ENCODE assay signal across 24 cellular contexts in the genomic region with DNA sequence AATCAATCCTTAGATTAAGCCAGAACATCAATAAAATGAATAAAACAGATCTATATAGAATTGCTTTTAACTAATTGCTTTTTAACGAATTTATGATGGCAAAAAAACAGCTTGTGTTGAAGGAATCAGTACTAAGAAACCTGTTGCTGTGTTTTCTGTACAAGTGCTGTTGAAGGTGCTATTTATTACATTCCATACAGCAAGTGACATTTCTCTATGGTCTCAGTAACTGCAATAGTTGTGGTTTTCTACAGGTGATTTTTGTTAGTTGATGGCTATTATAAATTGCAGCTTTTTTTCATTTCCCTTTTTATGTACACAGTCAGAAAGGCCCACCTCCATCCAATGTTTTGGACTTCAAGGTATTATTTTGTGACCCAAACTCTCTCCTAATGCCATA.
"Had no signal": no experiment of that assay in that cellular context is flagged by ENCODE, and none has a peak within 500 bp of the region (broad histone marks: within the 10 kb centered on the region; RNA-seq: fewer than 3 reads in every experiment).

No MANE protein-coding gene starts in this region.

- FAIRE-seq: astrocyte, RCC 7860 had no signal

- ATAC-seq: activated CD8-positive, alpha-beta T cell treated with anti-CD3 and anti-CD28 coated beads, Interleukin-2, amount 10 ng/mL, durations not matched to agents 7 days and 5 days; PC-3; T-helper 17 cell; WTC11 had no signal

- DNase-seq: activated CD4-positive, alpha-beta T cell treated with anti-CD3 and anti-CD28 coated beads for 48 hours; activated CD4-positive, alpha-beta T cell treated with anti-CD3 and anti-CD28 coated beads, Interleukin-2, amount 50 U/mL, for 4 hours; activated CD4-positive, CD25-positive, alpha-beta regulatory T cell treated with anti-CD3 and anti-CD28 coated beads, Interleukin-2, amount 50 U/mL, for 72 hours; activated CD8-positive, alpha-beta memory T cell treated with anti-CD3 and anti-CD28 coated beads, Interleukin-2, amount 50 U/mL, for 48 hours; activated CD8-positive, alpha-beta T cell treated with anti-CD3 and anti-CD28 coated beads, Interleukin-2, amount 10 ng/mL, durations not matched to agents 7 days and 5 days; activated effector memory CD4-positive, alpha-beta T cell treated with anti-CD3 and anti-CD28 coated beads, Interleukin-2, amount 50 U/mL, for 16 hours; activated naive CD4-positive, alpha-beta T cell treated with Interleukin-2 at 50 U/mL for 16 hours; activated T-cell treated with anti-CD3 and anti-CD28 coated beads, Interleukin-2, amount 50 U/mL, for 24 hours; amygdala; MV-4-11; NCI-H1092 treated with DMSO at 0.1 percent for 48 hours; NCI-H1417 treated with DMSO at 0.1 percent for 48 hours; NCI-H1694; NCI-H2029; NCI-H345; NCI-H510A; NCI-H69; PC-3; SHP77 treated with DMSO at 0.1 percent for 48 hours; T-helper 17 cell; T-helper 9 cell had no signal
